ENCODE assay signal across 8 cellular contexts in the genomic region with DNA sequence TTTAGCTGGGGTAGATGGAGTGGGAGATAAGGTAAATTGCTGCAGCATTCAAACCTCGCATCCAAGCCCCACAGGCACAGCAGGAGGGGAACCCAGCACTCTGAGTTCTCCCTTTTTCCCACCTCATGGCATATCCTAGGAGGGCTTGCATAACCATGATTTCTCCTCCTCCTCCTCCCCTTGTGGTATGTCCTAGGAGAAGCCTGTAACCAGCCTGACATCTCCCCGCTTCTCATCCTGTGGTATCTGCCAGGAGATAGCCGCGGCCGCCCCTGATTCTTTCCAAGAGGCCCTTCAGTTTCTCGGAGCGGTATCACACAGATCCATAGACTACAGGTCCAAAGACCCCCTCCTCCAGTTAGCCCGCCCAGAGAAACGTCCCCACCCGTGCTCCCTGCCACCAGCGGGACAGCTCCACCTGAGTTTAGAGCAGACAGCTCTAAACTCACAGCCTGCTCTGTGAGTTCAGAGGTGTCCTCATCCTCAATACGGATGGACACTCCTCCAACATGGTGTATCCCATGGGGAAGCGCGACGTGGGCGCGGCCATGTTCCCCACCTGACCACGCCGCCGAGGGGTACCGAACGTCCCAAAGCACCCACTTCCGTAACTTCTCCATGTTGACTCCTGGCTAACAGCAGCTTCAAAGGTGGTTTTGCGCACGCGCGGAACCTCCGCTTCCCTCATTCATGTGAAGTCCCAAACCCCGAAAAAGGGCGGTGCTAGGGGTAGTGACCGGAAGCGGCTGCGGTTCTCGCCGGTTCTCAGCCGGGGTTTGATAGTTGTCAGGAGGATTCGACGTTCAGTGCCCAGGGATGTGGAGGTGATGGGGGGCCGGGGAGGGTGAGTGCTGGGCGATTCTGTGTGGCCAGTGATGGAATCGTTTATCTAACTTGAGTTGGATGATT.
DNase-seq lines count a peak whose midpoint lies in the region; ATAC-seq lines count a peak whose summit lies in the region.

Gene ZNF81 (plus strand): TSS at position 739 of the 909 bp plus-strand sequence. CDS start 9,366 bp downstream, outside the sequence.

- peak; percentile 94 for ATAC-seq in HG02588 (IDR thresholded peaks at IDR 0.05; ENCODE audit: unreplicated experiment)

- H3K36me3 ChIP-seq in SK-N-MC (ENCODE audit: insufficient read depth, low read length) = no peaks in the 10 kb centered on the region

- peak within 1 kb of the TSS; percentile 69 for H3K9ac ChIP-seq in SK-N-MC (ENCODE audit: insufficient read length)

- no peaks in the 10 kb centered on the region for H3K9me3 ChIP-seq in SK-N-MC (ENCODE audit: low read depth, low read length)

- DNase-seq in NCI-H1048 (lab: John Stamatoyannopoulos, UW) (peak; percentile 84), SK-N-MC (ENCODE audit: low read depth, low spot score) (peak; percentile 60), germinal center (ENCODE audit: low spot score) (peak; percentile 85), non-pigmented ciliary epithelial cell (ENCODE audit: low read depth) (peak; percentile 85), superior temporal gyrus (ENCODE audit: extremely low spot score) (peak; percentile 96)
- peak; percentile 86 for DNase-seq in activated naive CD4-positive, alpha-beta T cell treated with anti-CD3 and anti-CD28 coated beads, Interleukin-2, amount 50 U/mL, for 16 hours

- H3K4me3 ChIP-seq in GM08714 (ENCODE audit: low read length) (peak within 1 kb of the TSS; percentile 62), SK-N-MC (peak within 1 kb of the TSS; percentile 82)

- H3K27ac ChIP-seq in SK-N-MC = no peak within 1 kb of the TSS
